Comparison of ENCODE assay signal across 22 cellular contexts in the genomic region with DNA sequence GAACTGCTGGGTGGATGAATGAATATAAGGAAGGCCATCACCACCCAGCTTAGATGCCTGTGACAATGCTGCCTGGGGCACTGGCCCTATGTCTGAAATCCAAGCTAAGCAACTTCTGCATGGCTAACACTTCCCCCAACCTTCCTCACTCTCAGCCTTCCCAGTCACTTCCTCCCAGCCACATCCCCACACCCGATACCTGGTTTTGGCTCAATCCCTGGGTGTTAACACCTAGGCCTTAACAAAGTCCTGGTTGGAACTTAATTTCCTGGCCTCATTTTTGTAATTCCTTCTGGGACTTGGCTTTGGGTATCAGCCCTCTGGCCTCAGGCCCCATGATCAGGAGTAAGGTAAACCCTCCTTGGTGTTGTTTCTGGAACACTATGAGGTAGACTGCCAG.
"Had no signal": no experiment of that assay in that cellular context is flagged by ENCODE, and none has a peak within 500 bp of the region (broad histone marks: within the 10 kb centered on the region; RNA-seq: fewer than 3 reads in every experiment).

No MANE protein-coding gene starts in this region.

- H3K9me3 ChIP-seq: adrenal gland, prostate gland, right atrium auricular region had no signal

- H3K9me3 Mint-ChIP-seq: activated naive CD4-positive, alpha-beta T cell treated with anti-CD3 and anti-CD28 coated beads, Interleukin-2, amount 50 U/mL, for 24 hours; endodermal cell; type B pancreatic cell had no signal

- H3K4me1 ChIP-seq: adrenal gland, prostate gland, right atrium auricular region had no signal

- H3K4me3 Mint-ChIP-seq: activated naive CD4-positive, alpha-beta T cell treated with anti-CD3 and anti-CD28 coated beads, Interleukin-2, amount 50 U/mL, for 24 hours; endodermal cell; stimulated activated naive CD8-positive, alpha-beta T cell treated with anti-CD3 and anti-CD28 coated beads, Interleukin-15, amount 100 ng/mL, for 72 hours; type B pancreatic cell had no signal

- FAIRE-seq: colon, kidney, small intestine had no signal

- H3K36me3 ChIP-seq: adrenal gland, prostate gland, right atrium auricular region, WERI-Rb-1 had no signal

- H3K27ac ChIP-seq: adrenal gland, prostate gland, right atrium auricular region, WERI-Rb-1 had no signal

- H3K4me3 ChIP-seq: adrenal gland, lung, prostate gland, right atrium auricular region had no signal

- DNase-seq: activated CD4-positive, alpha-beta T cell treated with anti-CD3 and anti-CD28 coated beads, Interleukin-2, amount 50 U/mL, for 4 hours; activated gamma-delta T cell; adrenal gland; caudate nucleus; endodermal cell; foreskin melanocyte; glutamatergic neuron; hypothalamus; kidney; occipital lobe; small intestine; stimulated activated CD4-positive, alpha-beta T cell treated with anti-CD3 and anti-CD28 coated beads, Interleukin-4, amount 100 ng/mL, for 1 hour; stimulated activated naive CD8-positive, alpha-beta T cell treated with anti-CD3 and anti-CD28 coated beads, Interleukin-15, amount 100 ng/mL, for 72 hours; SW 1271; WERI-Rb-1 had no signal

- H3K36me3 Mint-ChIP-seq: activated naive CD4-positive, alpha-beta T cell treated with anti-CD3 and anti-CD28 coated beads, Interleukin-2, amount 50 U/mL, for 24 hours had no signal

- H3K27ac Mint-ChIP-seq: activated naive CD4-positive, alpha-beta T cell treated with anti-CD3 and anti-CD28 coated beads, Interleukin-2, amount 50 U/mL, for 24 hours; endodermal cell; stimulated activated naive CD8-positive, alpha-beta T cell treated with anti-CD3 and anti-CD28 coated beads, Interleukin-15, amount 100 ng/mL, for 72 hours; type B pancreatic cell had no signal

- H3K27me3 Mint-ChIP-seq: activated naive CD4-positive, alpha-beta T cell treated with anti-CD3 and anti-CD28 coated beads, Interleukin-2, amount 50 U/mL, for 24 hours; stimulated activated naive CD8-positive, alpha-beta T cell treated with anti-CD3 and anti-CD28 coated beads, Interleukin-15, amount 100 ng/mL, for 72 hours; type B pancreatic cell had no signal

- ATAC-seq: left lobe of liver; stimulated activated naive CD8-positive, alpha-beta T cell treated with anti-CD3 and anti-CD28 coated beads, Interleukin-15, amount 100 ng/mL, for 72 hours had no signal

- H3K4me1 Mint-ChIP-seq: activated naive CD4-positive, alpha-beta T cell treated with anti-CD3 and anti-CD28 coated beads, Interleukin-2, amount 50 U/mL, for 24 hours; stimulated activated naive CD8-positive, alpha-beta T cell treated with anti-CD3 and anti-CD28 coated beads, Interleukin-15, amount 100 ng/mL, for 72 hours had no signal

- H3K27me3 ChIP-seq: adrenal gland, right atrium auricular region had no signal
